ENCODE assay signal across 1 cellular context in genomic region chr1:182839209-182840065, GRCh38.
TF ChIP-seq lines count a peak whose summit lies in the region.

TSS of gene DHX9 (plus strand) at chr1:182839347. CDS start at chr1:182842567, 3,220 bp downstream.

TF ChIP-seq in HepG2, 621 proteins besides CTCF, POLR2A, EP300 and RAD21 (continued from another document and continues in another):
- TF ChIP-seq ZNF484 (CRISPR knock-in tag; IDR thresholded peaks at IDR 0.05; ENCODE audit: borderline replicate concordance, low read depth) (no peak), FOXK1 (CRISPR knock-in tag; IDR thresholded peaks at IDR 0.05; ENCODE audit: borderline replicate concordance, low read depth) (no peak; the same call in 1 of the 2 replicates), ARID2 (CRISPR knock-in tag; IDR thresholded peaks at IDR 0.05; ENCODE audit: borderline replicate concordance) (peak; percentile 79; the same call in 1 of the 2 replicates), ATF7 (IDR thresholded peaks at IDR 0.05) (no peak), ATF7 (CRISPR knock-in tag; IDR thresholded peaks at IDR 0.05) (no peak), THAP9 (CRISPR knock-in tag; IDR thresholded peaks at IDR 0.05; ENCODE audit: borderline replicate concordance) (no peak), ZBTB1 (CRISPR knock-in tag; IDR thresholded peaks at IDR 0.05; ENCODE audit: borderline replicate concordance) (no peak), POGK (CRISPR knock-in tag; conservative IDR thresholded peaks at IDR 0.05) (peak; percentile 69; the same call in 1 of the 2 replicates), HINFP (CRISPR knock-in tag; IDR thresholded peaks at IDR 0.05; ENCODE audit: low read depth) (peak; percentile 59; the same call in 1 of the 2 replicates), ZNF510 (CRISPR knock-in tag; IDR thresholded peaks at IDR 0.05; ENCODE audit: low read depth) (no peak), ZNF547 (CRISPR knock-in tag; IDR thresholded peaks at IDR 0.05) (peak; percentile 83; the same call in 1 of the 2 replicates), ZNF720 (CRISPR knock-in tag; IDR thresholded peaks at IDR 0.05) (no peak), ZNF18 (CRISPR knock-in tag; IDR thresholded peaks at IDR 0.05; ENCODE audit: insufficient replicate concordance) (peak; percentile 26), GPBP1L1 (CRISPR knock-in tag; IDR thresholded peaks at IDR 0.05) (no peak), FOSL1 (CRISPR knock-in tag; IDR thresholded peaks at IDR 0.05; ENCODE audit: borderline replicate concordance) (no peak), XBP1 (CRISPR knock-in tag; IDR thresholded peaks at IDR 0.05) (no peak), NFYC (CRISPR knock-in tag; IDR thresholded peaks at IDR 0.05) (no peak), ZNF792 (CRISPR knock-in tag; IDR thresholded peaks at IDR 0.05) (no peak), ZNF431 (CRISPR knock-in tag; IDR thresholded peaks at IDR 0.05; ENCODE audit: borderline replicate concordance, low read depth) (peak; percentile 83; the same call in 1 of the 2 replicates), TBP (CRISPR knock-in tag; IDR thresholded peaks at IDR 0.05) (no peak), SIN3B (IDR thresholded peaks at IDR 0.05; ENCODE audit: low read length) (0 out of 2 replicates have a peak, but pooled peaks have one; percentile 27), RNF2 (conservative IDR thresholded peaks at IDR 0.05; ENCODE audit: low read depth) (peak; percentile 53; the same call in 1 of the 2 replicates), ZNF280D (CRISPR knock-in tag; IDR thresholded peaks at IDR 0.05) (peak; percentile 44; the same call in 1 of the 2 replicates), LBX2 (CRISPR knock-in tag; IDR thresholded peaks at IDR 0.05; ENCODE audit: borderline replicate concordance) (peak; percentile 70; the same call in 1 of the 2 replicates), KLF6 (CRISPR knock-in tag; IDR thresholded peaks at IDR 0.05) (no peak), ZNF441 (CRISPR knock-in tag; IDR thresholded peaks at IDR 0.05; ENCODE audit: borderline replicate concordance) (no peak), SP1 (IDR thresholded peaks at IDR 0.05) (no peak), SP1 (CRISPR knock-in tag; IDR thresholded peaks at IDR 0.05) (peak; percentile 79), TOPORS (CRISPR knock-in tag; IDR thresholded peaks at IDR 0.05) (peak; percentile 89), NCOA1 (CRISPR knock-in tag; IDR thresholded peaks at IDR 0.05) (no peak), MTA1 (CRISPR knock-in tag; IDR thresholded peaks at IDR 0.05; ENCODE audit: borderline replicate concordance) (no peak), ZFAT (CRISPR knock-in tag; conservative IDR thresholded peaks at IDR 0.05) (no peak), GPN1 (CRISPR knock-in tag; IDR thresholded peaks at IDR 0.05; ENCODE audit: borderline replicate concordance) (no peak), ETV6 (CRISPR knock-in tag; conservative IDR thresholded peaks at IDR 0.05) (no peak), NFKB2 (CRISPR knock-in tag; IDR thresholded peaks at IDR 0.05; ENCODE audit: borderline replicate concordance) (peak; percentile 80; the same call in 1 of the 2 replicates), KDM1A (CRISPR knock-in tag; IDR thresholded peaks at IDR 0.05) (no peak), ELK4 (CRISPR knock-in tag; IDR thresholded peaks at IDR 0.05; ENCODE audit: borderline replicate concordance) (no peak), POLR2AphosphoS2 (IDR thresholded peaks at IDR 0.05; ENCODE audit: low read depth, low read length) (peak; percentile 92; the same call in 1 of the 2 replicates), POGZ (CRISPR knock-in tag; IDR thresholded peaks at IDR 0.05) (peak; percentile 71; the same call in 1 of the 2 replicates), FOXJ3 (CRISPR knock-in tag; IDR thresholded peaks at IDR 0.05; ENCODE audit: borderline replicate concordance) (no peak), MEIS1 (CRISPR knock-in tag; IDR thresholded peaks at IDR 0.05; ENCODE audit: borderline replicate concordance) (no peak), ZNF160 (CRISPR knock-in tag; IDR thresholded peaks at IDR 0.05) (peak; percentile 28; the same call in 1 of the 2 replicates), ISX (CRISPR knock-in tag; conservative IDR thresholded peaks at IDR 0.05) (no peak), ARHGAP35 (CRISPR knock-in tag; IDR thresholded peaks at IDR 0.05; ENCODE audit: borderline replicate concordance) (no peak), JDP2 (CRISPR knock-in tag; IDR thresholded peaks at IDR 0.05; ENCODE audit: borderline replicate concordance) (no peak), SRF (IDR thresholded peaks at IDR 0.05; ENCODE audit: low read depth, low read length) (no peak), ZBTB21 (CRISPR knock-in tag; IDR thresholded peaks at IDR 0.05) (no peak)
